In the genomic region with DNA sequence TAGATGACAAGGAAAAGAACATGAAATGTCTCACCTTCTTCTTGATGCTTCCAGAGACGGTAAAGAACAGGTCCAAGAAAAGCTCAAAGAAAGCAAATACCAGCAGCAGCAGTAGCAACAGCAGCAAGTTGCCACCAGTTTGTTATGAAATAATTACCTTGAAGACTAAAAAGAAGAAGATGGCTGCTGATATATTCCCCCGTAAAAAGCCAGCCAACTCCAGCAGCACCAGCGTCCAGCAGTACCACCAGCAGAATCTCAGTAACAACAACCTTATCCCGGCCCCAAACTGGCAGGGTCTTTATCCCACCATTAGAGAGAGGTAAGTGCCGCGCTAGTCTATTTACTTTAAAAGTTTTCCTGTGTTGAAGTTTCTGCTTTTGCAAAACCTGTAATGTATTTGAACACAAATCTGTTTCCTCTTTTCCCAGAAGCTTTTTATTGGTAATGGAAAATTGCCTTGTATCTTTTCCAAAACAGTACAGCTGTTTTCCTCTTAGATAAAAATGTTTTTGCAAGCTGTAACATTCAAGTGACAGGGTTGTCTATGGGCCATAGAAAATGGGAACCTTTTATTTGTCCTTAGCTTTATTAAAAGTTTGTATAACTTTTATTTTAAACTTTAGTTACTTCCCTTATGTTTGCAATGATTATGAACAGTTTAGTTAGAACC, we compare ENCODE assay signal across 11 cellular contexts. TPM values are rescaled to one million over a fixed set of nuclear protein-coding genes. Genes with fewer than 3 reads are reported as not detected.
DNase-seq lines count a peak whose midpoint lies in the region; FAIRE-seq lines count a peak whose summit lies in the region.
"Had no signal": no experiment of that assay in that cellular context is flagged by ENCODE, and none has a peak within 500 bp of the region (broad histone marks: within the 10 kb centered on the region; RNA-seq: fewer than 3 reads in every experiment).

No MANE protein-coding gene starts in this region.

- H3K4me3 ChIP-seq in mucosa of rectum (ENCODE audit: low read length in 2 of 2) (peak overlapping the region; percentile 59 to 72), thymus (ENCODE audit: low read length) (peak overlapping the region; percentile 36), small intestine (ENCODE audit: low read depth in 1 of 2, low read length in 2 of 2) (no peak overlapping the region)

- peak overlapping the region in 1 of 2 donors; percentile 42 for H3K9ac ChIP-seq in mucosa of rectum (ENCODE audit: low read depth in 1 of 2, low read length in 2 of 2)

- FAIRE-seq in small intestine (lab: Jason Lieb, UNC), result no peak
- FAIRE-seq: GM12892 had no signal

- H3K9me3 ChIP-seq in mucosa of rectum (ENCODE audit: control insufficient read depth in 2 of 2, low read length in 2 of 2) (no peaks in the 10 kb centered on the region), thymus (ENCODE audit: control insufficient read depth) (no peaks in the 10 kb centered on the region), small intestine (ENCODE audit: control insufficient read depth, low read depth) (no peaks in the 10 kb centered on the region)

- H3K4me1 ChIP-seq in mucosa of rectum (ENCODE audit: control insufficient read depth in 2 of 2, insufficient read depth in 2 of 2, low read length in 2 of 2), result peaks cover 8 to 13% of the 10 kb centered on the region in 2 donors
- peaks cover 10% of the 10 kb centered on the region for H3K4me1 ChIP-seq in thymus (ENCODE audit: control insufficient read depth, insufficient read depth, low read length)
- peaks cover 0 to 6% of the 10 kb centered on the region in 2 donors for H3K4me1 ChIP-seq in small intestine (ENCODE audit: control insufficient read depth in 2 of 2, insufficient read depth in 1 of 2, low read depth in 1 of 2, low read length in 1 of 2)

- H3K27me3 ChIP-seq in mucosa of rectum (ENCODE audit: control insufficient read depth in 2 of 2, insufficient read depth in 2 of 2, low read length in 2 of 2) (no peaks in the 10 kb centered on the region), thymus (ENCODE audit: control insufficient read depth, insufficient read depth) (no peaks in the 10 kb centered on the region), small intestine (ENCODE audit: control insufficient read depth in 2 of 2, insufficient read depth in 2 of 2, low read length in 2 of 2) (no peaks in the 10 kb centered on the region)

- DNase-seq in NCI-H1092 treated with DMSO at 0.1 percent for 48 hours (lab: John Stamatoyannopoulos, UW) (peak; percentile 38), NCI-H1092 (lab: John Stamatoyannopoulos, UW) (no peak), dermis microvascular lymphatic vessel endothelial cell (ENCODE audit: low read depth in 2 of 2) (peak; percentile 69 to 90), NCI-H774 (lab: John Stamatoyannopoulos, UW) (no peak), DMS79 treated with DMSO at 0.1 percent for 48 hours (lab: John Stamatoyannopoulos, UW) (no peak), small intestine (no peak)
- DNase-seq: activated CD8-positive, alpha-beta memory T cell treated with anti-CD3 and anti-CD28 coated beads for 24 hours; Karpas-422 had no signal

- H3K27ac ChIP-seq in mucosa of rectum (ENCODE audit: low read depth in 2 of 2, low read length in 2 of 2) (peak overlapping the region; percentile 27 to 47), thymus (ENCODE audit: low read depth) (peak overlapping the region; percentile 3), small intestine (ENCODE audit: low read depth in 1 of 2, low read length in 1 of 2) (peak overlapping the region in 1 of 2 donors; percentile 65)

- WGBS in thymus, result 64% methylated on average over 6 of the region's 6 CpGs
- 49 to 81% (median 77%) methylated on average over 6 of the region's 6 CpGs for WGBS in small intestine, 3 donors

- H3K36me3 ChIP-seq in mucosa of rectum (ENCODE audit: control insufficient read depth in 2 of 2, insufficient read depth in 2 of 2, low read length in 2 of 2) (peaks cover 10 to 14% of the 10 kb centered on the region in 2 donors), thymus (ENCODE audit: control insufficient read depth, insufficient read depth) (peaks cover 7% of the 10 kb centered on the region), small intestine (ENCODE audit: control insufficient read depth in 2 of 2, insufficient read depth in 2 of 2, low read length in 2 of 2) (peaks cover 0 to 4% of the 10 kb centered on the region in 2 donors)

RNA-seq across cellular contexts. Expression of a gene that starts 0.7 kb away (rescaled TPM):
- 45.6 and 79.3 TPM in 2 replicates for total RNA-seq in dermis microvascular lymphatic vessel endothelial cell
- polyA plus RNA-seq in thymus (14.0 TPM), small intestine (10 to 100 TPM in 1 of 3 donors, 1 to 10 TPM in 2; 6.9 to 13.3 (median 7.6) TPM)

Comparison
In these comparisons a context has a peak if more than half of its experiments do, and no peak if none do; other contexts are left out.
1. DNase-seq: peak in NCI-H1092 treated with DMSO at 0.1 percent for 48 hours (single experiment) and dermis microvascular lymphatic vessel endothelial cell (2 of 2); none in NCI-H1092 (single experiment), NCI-H774 (single experiment), DMS79 treated with DMSO at 0.1 percent for 48 hours (single experiment) and small intestine (single experiment).
2. H3K4me3 ChIP-seq: peak in mucosa of rectum (2 of 2) and thymus (single experiment); none in small intestine (0 of 2).